17 cellular contexts compared by ENCODE assay signal in the genomic region with DNA sequence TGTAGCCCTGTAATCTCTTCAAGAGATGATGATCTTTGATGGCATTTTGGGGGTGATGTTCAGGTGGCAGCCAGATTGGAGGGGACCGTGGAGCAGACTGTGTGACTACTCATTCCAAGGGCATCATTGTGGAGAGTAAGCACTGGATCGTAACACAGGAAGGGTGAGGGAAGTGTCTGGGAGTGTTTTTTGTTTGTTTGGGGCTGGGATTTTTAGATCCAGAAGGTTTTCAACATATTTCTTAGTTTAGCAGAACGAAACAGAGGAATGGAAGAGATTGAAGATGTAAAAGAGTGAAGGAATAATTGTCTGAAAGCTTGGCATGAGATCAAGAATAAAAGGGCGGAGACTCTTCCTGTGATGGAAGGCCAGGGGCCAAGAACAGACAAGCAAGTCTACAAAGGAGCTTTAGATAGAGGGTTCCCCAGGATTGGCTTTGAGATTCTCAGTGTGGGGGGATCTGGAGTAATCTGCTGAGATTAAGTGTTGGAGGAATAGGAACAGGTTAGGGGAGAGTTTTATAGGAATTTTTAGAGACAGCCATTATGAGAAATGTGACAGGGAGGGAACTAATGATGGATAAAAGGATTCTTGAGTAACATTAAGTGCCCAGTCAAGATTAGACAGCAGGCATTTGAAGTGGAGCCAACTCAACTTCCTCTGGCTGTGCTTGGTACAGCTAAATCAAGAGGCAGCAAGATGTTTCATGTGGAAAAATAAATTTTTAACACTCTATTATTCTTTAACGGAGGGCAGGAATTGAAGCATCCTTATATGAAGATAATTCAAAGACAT.
DNase-seq lines count a peak whose midpoint lies in the region; ATAC-seq, FAIRE-seq and TF ChIP-seq lines count a peak whose summit lies in the region.
"Had no signal": no experiment of that assay in that cellular context is flagged by ENCODE, and none has a peak within 500 bp of the region (broad histone marks: within the 10 kb centered on the region; RNA-seq: fewer than 3 reads in every experiment).

No MANE protein-coding gene starts in this region.

- no peaks in the 10 kb centered on the region for H3K9me3 ChIP-seq in HCT116 (ENCODE audit: control insufficient read depth in 1 of 2, insufficient read depth in 1 of 2, low read depth in 1 of 2, low read length in 2 of 2)
- no peaks in the 10 kb centered on the region for H3K9me3 ChIP-seq in SK-N-SH
- H3K9me3 ChIP-seq in spleen: no peaks in the 10 kb centered on the region
- no peaks in the 10 kb centered on the region for H3K9me3 ChIP-seq in small intestine (ENCODE audit: control insufficient read depth, low read depth)

- peak overlapping the region in 1 of 2 experiments; percentile 26; a peak in 2 of 4 replicates for H3K4me3 ChIP-seq in HCT116 (replicated peaks in 1 of 2; ENCODE audit: low read depth in 1 of 2, low read length in 2 of 2)
- H3K4me3 ChIP-seq in SK-N-SH (ENCODE audit: low read depth in 2 of 2, low read length in 1 of 2): peak overlapping the region in 1 of 2 experiments; percentile 9; a peak in 1 of 4 replicates
- no peak overlapping the region for H3K4me3 ChIP-seq in spleen
- no peak overlapping the region for H3K4me3 ChIP-seq in small intestine (ENCODE audit: low read depth in 1 of 2, low read length in 2 of 2)

- FAIRE-seq in small intestine (lab: Jason Lieb, UNC): no peak
- FAIRE-seq: H1 had no signal

- H3K4me2 ChIP-seq in HCT116 (ENCODE audit: low read length): peak overlapping the region; percentile 71
- peak overlapping the region; percentile 68 for H3K4me2 ChIP-seq in SK-N-SH

- TF ChIP-seq CTCF in HCT116 (IDR thresholded peaks at IDR 0.05 in 2 of 3, conservative IDR thresholded peaks at IDR 0.05 in 1 of 3; ENCODE audit: borderline replicate concordance in 1 of 3, insufficient read depth in 1 of 3, low read depth in 2 of 3, low read length in 2 of 3): no peak
- no peak for TF ChIP-seq CTCF in SK-N-SH (IDR thresholded peaks at IDR 0.05)
- TF ChIP-seq CTCF in foreskin keratinocyte (conservative IDR thresholded peaks at IDR 0.05): no peak
- TF ChIP-seq CTCF in spleen (IDR thresholded peaks at IDR 0.05 in 8 of 11, conservative IDR thresholded peaks at IDR 0.05 in 3 of 11): no peak

- intact Hi-C loops in HCT116 (cut with micrococcal nuclease): no loop called here
- intact Hi-C loops in spleen (cut with DNase I; ENCODE audit: low total_unique reads): no loop called here
- intact Hi-C loops in sciatic nerve (cut with DNase I): no loop called here

- peaks cover 90 to 91% of the 10 kb centered on the region in 2 experiments for H3K4me1 ChIP-seq in HCT116 (ENCODE audit: control insufficient read depth in 1 of 2, insufficient read depth in 2 of 2, low read length in 2 of 2)
- H3K4me1 ChIP-seq in SK-N-SH (ENCODE audit: control insufficient read depth in 1 of 2, insufficient read depth in 2 of 2, low read depth in 1 of 2, low read length in 1 of 2): peaks cover 2 to 57% of the 10 kb centered on the region in 2 experiments
- peaks cover 67% of the 10 kb centered on the region for H3K4me1 ChIP-seq in foreskin keratinocyte
- peaks cover 0 to 31% (median 11%) of the 10 kb centered on the region in 6 donors for H3K4me1 ChIP-seq in spleen
- H3K4me1 ChIP-seq in small intestine (ENCODE audit: control insufficient read depth in 2 of 2, insufficient read depth in 1 of 2, low read depth in 1 of 2, low read length in 1 of 2): peaks cover 0 to 9% of the 10 kb centered on the region in 2 donors

- H3K79me2 ChIP-seq in HCT116 (ENCODE audit: insufficient read depth, low read length): peaks cover 38% of the 10 kb centered on the region; the same call in 1 of the 2 replicates
- H3K79me2 ChIP-seq in SK-N-SH (ENCODE audit: insufficient read depth): peaks cover 84% of the 10 kb centered on the region

- 48% methylated on average over 5 of the region's 5 CpGs for WGBS in SK-N-SH (ENCODE audit: low lambda C conversion rate)
- 37 to 61% (median 54%) methylated on average over 5 of the region's 5 CpGs for WGBS in spleen, 5 donors
- WGBS in small intestine, 3 donors: 75 to 81% (median 78%) methylated on average over 5 of the region's 5 CpGs

- H3K9me2 ChIP-seq in HCT116 (ENCODE audit: insufficient read depth) (no peaks in the 10 kb centered on the region), SK-N-SH (no peaks in the 10 kb centered on the region)

- RAD21 ChIA-PET in HCT116 (lab: Charles Lee; ENCODE audit: low non-redundant PET in 1 of 2, low total read pairs in 2 of 2, uncharacterized antibody in 2 of 2, unreplicated experiment in 2 of 2): no interaction called here

- no TSS peak for BruUV-seq in HCT116 (replicated peaks; lab: Mats Ljungman, UMichigan)

- no peak overlapping the region for H2AFZ ChIP-seq in HCT116 (ENCODE audit: low read depth, low read length, poor library complexity, severe bottlenecking)
- H2AFZ ChIP-seq in SK-N-SH (ENCODE audit: low read depth): no peak overlapping the region

- no peaks in the 10 kb centered on the region for H3K27me3 ChIP-seq in HCT116 (ENCODE audit: insufficient read depth, low read length)
- H3K27me3 ChIP-seq in SK-N-SH (ENCODE audit: insufficient read depth): no peaks in the 10 kb centered on the region
- no peaks in the 10 kb centered on the region for H3K27me3 ChIP-seq in foreskin keratinocyte
- no peaks in the 10 kb centered on the region for H3K27me3 ChIP-seq in spleen (replicated peaks in 1 of 7)
- H3K27me3 ChIP-seq in small intestine (ENCODE audit: control insufficient read depth in 2 of 2, insufficient read depth in 2 of 2, low read length in 2 of 2): no peaks in the 10 kb centered on the region

- CTCF ChIA-PET in HCT116 (lab: Charles Lee) (no interaction called here), SK-N-SH (lab: Yijun Ruan, JAX) (no interaction called here)

- ATAC-seq in HCT116 (peak; percentile 35; the same call in 1 of the 2 replicates), foreskin keratinocyte (no peak), sciatic nerve (no peak)

- no peak for DNase-seq in HCT116 (ENCODE audit: low read depth, low spot score)
- no peak for DNase-seq in SK-N-SH
- DNase-seq in foreskin keratinocyte: peak in 1 of 2 donors; percentile 29
- DNase-seq in spleen: no peak
- DNase-seq in sciatic nerve (ENCODE audit: low spot score): no peak
- DNase-seq in DMS 273 treated with DMSO at 0.1 percent for 48 hours (lab: John Stamatoyannopoulos, UW): no peak
- DNase-seq in small intestine: no peak
- DNase-seq: activated CD4-positive, CD25-positive, alpha-beta regulatory T cell treated with anti-CD3 and anti-CD28 coated beads, Interleukin-2, amount 50 U/mL, for 72 hours; activated T-cell treated with anti-CD3 and anti-CD28 coated beads for 4 hours; amniotic stem cell; CD8-positive, alpha-beta memory T cell; islet precursor cell; naive B cell; NCI-H2171; stimulated activated naive CD4-positive, alpha-beta T cell treated with Interleukin-2 at 50 U/mL for 16 hours; T-helper 1 cell had no signal

- H3F3A ChIP-seq in SK-N-SH (replicated peaks; ENCODE audit: insufficient read depth): peaks cover 70% of the 10 kb centered on the region

- no peak for TF ChIP-seq RAD21 in HCT116 (IDR thresholded peaks at IDR 0.05; ENCODE audit: low read depth)
- no peak for TF ChIP-seq RAD21 in SK-N-SH (IDR thresholded peaks at IDR 0.05; ENCODE audit: low read length)

- H3K27ac ChIP-seq in HCT116 (ENCODE audit: low read depth, low read length) (peak overlapping the region; percentile 96), SK-N-SH (ENCODE audit: low read depth in 2 of 2, low read length in 1 of 2) (peak overlapping the region; percentile 84 to 98; a peak in 3 of 4 replicates), foreskin keratinocyte (peak overlapping the region; percentile 24), spleen (peak overlapping the region in 5 of 8 donors; percentile 10 to 48 (median 35)), small intestine (ENCODE audit: low read depth in 1 of 2, low read length in 1 of 2) (no peak overlapping the region)

- H3K36me3 ChIP-seq in HCT116 (ENCODE audit: control insufficient read depth in 1 of 2, insufficient read depth in 2 of 2, low read length in 2 of 2): no peaks in the 10 kb centered on the region
- H3K36me3 ChIP-seq in SK-N-SH (replicated peaks in 1 of 2; ENCODE audit: control insufficient read depth in 1 of 2, insufficient read depth in 2 of 2, low read length in 1 of 2): peaks cover 0 to 8% of the 10 kb centered on the region in 2 experiments
- no peaks in the 10 kb centered on the region for H3K36me3 ChIP-seq in spleen
- no peaks in the 10 kb centered on the region for H3K36me3 ChIP-seq in small intestine (ENCODE audit: control insufficient read depth in 2 of 2, insufficient read depth in 2 of 2, low read length in 2 of 2)

- TF ChIP-seq POLR2A in HCT116 (IDR thresholded peaks at IDR 0.05; ENCODE audit: borderline replicate concordance, extremely low read depth, insufficient read depth, insufficient read length) (no peak), spleen (IDR thresholded peaks at IDR 0.05) (no peak)

- H3K9ac ChIP-seq in HCT116 (ENCODE audit: low read length) (peak overlapping the region; percentile 51), SK-N-SH (peak overlapping the region; percentile 58)

- H4K20me1 ChIP-seq in HCT116 (ENCODE audit: insufficient read depth) (no peaks in the 10 kb centered on the region), SK-N-SH (ENCODE audit: insufficient read depth) (no peaks in the 10 kb centered on the region)

- POLR2A ChIA-PET in HCT116 (lab: Charles Lee): no interaction called here
- POLR2A ChIA-PET in SK-N-SH (lab: Yijun Ruan, JAX): no interaction called here

- TF ChIP-seq EP300 in SK-N-SH (IDR thresholded peaks at IDR 0.05; ENCODE audit: borderline replicate concordance in 1 of 2, low read depth in 1 of 2, low read length in 1 of 2): peak in 1 of 2 experiments; percentile 71; a peak in 1 of 4 replicates

TF ChIP-seq in HCT116, 20 proteins besides CTCF, POLR2A, EP300 and RAD21 (continues in another document):
- no peak for TF ChIP-seq CBX3 (IDR thresholded peaks at IDR 0.05; ENCODE audit: low read depth)
- TF ChIP-seq SP1 (IDR thresholded peaks at IDR 0.05; ENCODE audit: low read depth): no peak
- no peak for TF ChIP-seq YY1 (IDR thresholded peaks at IDR 0.05; ENCODE audit: extremely low read depth, insufficient replicate concordance, low read depth, low read length)
- TF ChIP-seq, protein P1, sequence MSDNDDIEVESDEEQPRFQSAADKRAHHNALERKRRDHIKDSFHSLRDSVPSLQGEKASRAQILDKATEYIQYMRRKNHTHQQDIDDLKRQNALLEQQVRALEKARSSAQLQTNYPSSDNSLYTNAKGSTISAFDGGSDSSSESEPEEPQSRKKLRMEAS (IDR thresholded peaks at IDR 0.05): no peak
- TF ChIP-seq FOSL1 (IDR thresholded peaks at IDR 0.05; ENCODE audit: low read depth): peak; percentile 1; the same call in 1 of the 2 replicates

TF ChIP-seq in SK-N-SH, 30 proteins besides CTCF, POLR2A, EP300 and RAD21 (continues in another document):
- no peak for TF ChIP-seq FOSL2 (IDR thresholded peaks at IDR 0.05; ENCODE audit: borderline replicate concordance, low read depth)
- TF ChIP-seq NRF1 (IDR thresholded peaks at IDR 0.05; ENCODE audit: low read depth, low read length): no peak

Comparison
In these comparisons a context has a peak if more than half of its experiments do, and no peak if none do; other contexts are left out.
1. H3K27ac ChIP-seq: peak in HCT116 (single experiment), SK-N-SH (2 of 2), foreskin keratinocyte (single experiment) and spleen (5 of 8); none in small intestine (0 of 2).